15 cellular contexts compared by ENCODE assay signal in the genomic region with DNA sequence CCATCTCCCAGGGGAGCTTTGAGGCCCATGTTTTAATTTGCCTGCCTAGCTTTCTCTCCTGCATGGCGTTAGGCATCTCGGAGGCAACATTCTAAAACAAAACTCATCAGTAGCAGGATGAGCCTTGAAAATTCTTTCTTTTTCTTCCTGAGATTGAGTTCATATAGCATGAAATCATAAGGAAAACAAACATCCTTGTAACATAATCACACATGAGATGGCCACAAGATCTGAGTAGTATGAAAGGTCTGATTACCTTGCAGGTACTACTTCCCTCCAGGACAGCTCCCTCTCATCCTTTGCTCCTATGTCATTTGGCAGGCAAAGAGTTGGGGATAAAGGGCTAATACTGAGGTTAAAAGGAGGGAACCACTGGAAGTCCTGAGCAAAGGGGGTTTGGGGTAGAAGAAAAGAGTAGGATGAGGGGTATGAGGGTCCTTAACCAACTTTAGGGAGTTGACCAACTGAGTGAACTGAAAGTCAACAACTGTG. TPM values are rescaled to one million over a fixed set of nuclear protein-coding genes. Genes with fewer than 3 reads are reported as not detected.
"Had no signal": no experiment of that assay in that cellular context is flagged by ENCODE, and none has a peak within 500 bp of the region (broad histone marks: within the 10 kb centered on the region; RNA-seq: fewer than 3 reads in every experiment).

No MANE protein-coding gene starts in this region.

- H3K36me3 Mint-ChIP-seq: brain had no signal

- H3K9ac ChIP-seq: parathyroid adenoma had no signal

- DNase-seq: activated naive CD4-positive, alpha-beta T cell treated with anti-CD3 and anti-CD28 coated beads, Interleukin-2, amount 50 U/mL, for 16 hours; dorsolateral prefrontal cortex; foreskin melanocyte; heart left ventricle; islet precursor cell; left ventricle myocardium superior; stimulated activated CD4-positive, alpha-beta T cell treated with anti-CD3 and anti-CD28 coated beads, Interleukin-4, amount 100 ng/mL, for 1 hour; stimulated activated CD8-positive, alpha-beta memory T cell treated with anti-CD3 and anti-CD28 coated beads, Interleukin-4, amount 100 ng/mL, for 48 hours; testis had no signal

- H3K4me1 ChIP-seq: parathyroid adenoma, testis had no signal

- H3K4me3 ChIP-seq: dorsolateral prefrontal cortex, heart left ventricle, testis had no signal

- H3K4me3 Mint-ChIP-seq: brain; neural crest cell; stimulated activated naive CD8-positive, alpha-beta T cell treated with anti-CD3 and anti-CD28 coated beads, Interleukin-15, Interleukin-2, amounts not matched to agents 100 ng/mL and 50 ng/mL, for 24 hours; T-helper 2 cell treated with Interferon-gamma antibody and Interleukin-4, amounts not matched to agents 5 μg/mL and 100 μg/mL, for 36 hours had no signal

- H3K27ac ChIP-seq: dorsolateral prefrontal cortex, parathyroid adenoma, testis had no signal

- H3K9me3 Mint-ChIP-seq: activated T-helper 2 cell treated with anti-CD3 and anti-CD28 coated beads, Interferon-gamma antibody, Interleukin-2, Interleukin-4, amounts not matched to agents 10 μg/mL and 5 μg/mL and 100 μg/mL, durations not matched to agents 14 hours and 24 hours and 36 hours; brain; stimulated activated naive CD8-positive, alpha-beta T cell treated with anti-CD3 and anti-CD28 coated beads, Interleukin-15, Interleukin-2, amounts not matched to agents 100 ng/mL and 50 ng/mL, for 24 hours; T-helper 2 cell treated with Interferon-gamma antibody and Interleukin-4, amounts not matched to agents 5 μg/mL and 100 μg/mL, for 36 hours had no signal

- H3K36me3 ChIP-seq: heart left ventricle had no signal

- H3K27me3 ChIP-seq: dorsolateral prefrontal cortex, heart left ventricle, testis had no signal

- H3K27ac Mint-ChIP-seq: activated T-helper 2 cell treated with anti-CD3 and anti-CD28 coated beads, Interferon-gamma antibody, Interleukin-2, Interleukin-4, amounts not matched to agents 10 μg/mL and 5 μg/mL and 100 μg/mL, durations not matched to agents 14 hours and 24 hours and 36 hours; brain; stimulated activated naive CD8-positive, alpha-beta T cell treated with anti-CD3 and anti-CD28 coated beads, Interleukin-15, Interleukin-2, amounts not matched to agents 100 ng/mL and 50 ng/mL, for 24 hours; T-helper 2 cell treated with Interferon-gamma antibody and Interleukin-4, amounts not matched to agents 5 μg/mL and 100 μg/mL, for 36 hours had no signal

- H3K79me2 ChIP-seq: parathyroid adenoma had no signal

- H2AFZ ChIP-seq: parathyroid adenoma had no signal

- H3K9me3 ChIP-seq: heart left ventricle, testis had no signal

RNA-seq across cellular contexts. Expression of gene CXCL8, which starts 37.5 kb away (rescaled TPM):
- total RNA-seq: neural crest cell, testis had no signal
